ENCODE assay signal across 9 cellular contexts in genomic region chr10:3119796-3120459, GRCh38. TPM values are rescaled to one million over a fixed set of nuclear protein-coding genes. Genes with fewer than 3 reads are reported as not detected.
A peak's percentile ranks its signal among the peaks of the same experiment; 100 is the strongest.
DNase-seq lines count a peak whose midpoint lies in the region; ATAC-seq, FAIRE-seq and TF ChIP-seq lines count a peak whose summit lies in the region.
"Had no signal": no experiment of that assay in that cellular context is flagged by ENCODE, and none has a peak within 500 bp of the region (broad histone marks: within the 10 kb centered on the region; RNA-seq: fewer than 3 reads in every experiment).

No MANE protein-coding gene starts in this region.

- POLR2A ChIA-PET in HEK293T (lab: Yijun Ruan, JAX) = no interaction called here
- POLR2A ChIA-PET in naive thymus-derived CD4-positive, alpha-beta T cell (lab: Charles Lee) = no interaction called here

- in situ Hi-C loops in astrocyte of the cerebellum (cut with HindIII; ENCODE audit: low sequenced_read_pairs) (no loop called here), KBM-7 (cut with MboI; ENCODE audit: low pct_unique_long_range_greater_than_20kb, low sequenced_read_pairs) (no loop called here)

- H3K27ac Mint-ChIP-seq in naive thymus-derived CD4-positive, alpha-beta T cell = no peak overlapping the region

- H3K4me1 Mint-ChIP-seq in naive thymus-derived CD4-positive, alpha-beta T cell = peaks cover 0 to under 1% (median 0%) of the 10 kb centered on the region in 7 donors

- H3K4me1 ChIP-seq in kidney (ENCODE audit: control insufficient read depth in 1 of 2, insufficient read depth in 1 of 2, low read depth in 1 of 2, low read length in 2 of 2) = no peaks in the 10 kb centered on the region
- H3K4me1 ChIP-seq in naive thymus-derived CD4-positive, alpha-beta T cell (ENCODE audit: control insufficient read depth in 2 of 2, insufficient read depth in 2 of 2, low read length in 2 of 2) = no peaks in the 10 kb centered on the region

- intact Hi-C loops in kidney (cut with DNase I) = no loop called here
- intact Hi-C loops in naive thymus-derived CD4-positive, alpha-beta T cell (cut with micrococcal nuclease) = no loop called here

- H3K4me3 Mint-ChIP-seq in naive thymus-derived CD4-positive, alpha-beta T cell = no peak overlapping the region

- H3K27me3 Mint-ChIP-seq in naive thymus-derived CD4-positive, alpha-beta T cell = no peaks in the 10 kb centered on the region

- peak; percentile 50 for TF ChIP-seq CTCF in AG10803 (conservative IDR thresholded peaks at IDR 0.05; ENCODE audit: low read length)
- TF ChIP-seq CTCF in astrocyte of the cerebellum (IDR thresholded peaks at IDR 0.05; ENCODE audit: low read depth, low read length, missing control alignments) = peak; percentile 67
- no peak for TF ChIP-seq CTCF in kidney (IDR thresholded peaks at IDR 0.05; ENCODE audit: borderline replicate concordance, extremely low read depth, insufficient read depth)

- no peaks in the 10 kb centered on the region for H3K27me3 ChIP-seq in naive thymus-derived CD4-positive, alpha-beta T cell (ENCODE audit: control insufficient read depth in 2 of 2, insufficient read depth in 2 of 2, low read length in 2 of 2)

- no peak for FAIRE-seq in kidney (lab: Jason Lieb, UNC)
- FAIRE-seq: GM18507 had no signal

- CTCF ChIA-PET in HEK293T (lab: Yijun Ruan, JAX) = interaction anchor here (0.6 to 1.6 kb wide), 3 partner anchors 25 to 661 kb away, joined by 3 to 4 read pairs (median 3); no protein-coding TSS in a partner anchor
- CTCF ChIA-PET in naive thymus-derived CD4-positive, alpha-beta T cell (lab: Charles Lee) = no interaction called here

- ATAC-seq in GM21737 (IDR thresholded peaks at IDR 0.05; ENCODE audit: unreplicated experiment) = no peak
- ATAC-seq in naive thymus-derived CD4-positive, alpha-beta T cell = no peak
- ATAC-seq in HG03159 (IDR thresholded peaks at IDR 0.05; ENCODE audit: unreplicated experiment) = no peak

- H3K36me3 Mint-ChIP-seq in naive thymus-derived CD4-positive, alpha-beta T cell = peaks cover 14 to 59% (median 32%) of the 10 kb centered on the region in 5 donors

- DNase-seq in AG10803 (ENCODE audit: low read depth) (peak; percentile 40), HEK293T (ENCODE audit: extremely low spot score) (peak; percentile 66), astrocyte of the cerebellum (ENCODE audit: low read depth) (no peak), kidney (peak; percentile 59), KBM-7 (no peak)
- no peak for DNase-seq in naive thymus-derived CD4-positive, alpha-beta T cell

- H3K9ac ChIP-seq in kidney (ENCODE audit: low read length in 2 of 2) = no peak overlapping the region

- no peak overlapping the region for H3K27ac ChIP-seq in kidney (ENCODE audit: low read depth in 2 of 2, low read length in 2 of 2)
- H3K27ac ChIP-seq in naive thymus-derived CD4-positive, alpha-beta T cell (ENCODE audit: low read depth, low read length) = no peak overlapping the region

- no peaks in the 10 kb centered on the region for H3K9me3 ChIP-seq in kidney (ENCODE audit: control insufficient read depth in 1 of 2, low read length in 2 of 2)
- no peaks in the 10 kb centered on the region for H3K9me3 ChIP-seq in naive thymus-derived CD4-positive, alpha-beta T cell (ENCODE audit: control insufficient read depth in 2 of 3, low read length in 3 of 3)

- H3K4me3 ChIP-seq in AG10803 (ENCODE audit: low read length) (no peak overlapping the region), astrocyte of the cerebellum (ENCODE audit: low read depth, low read length) (no peak overlapping the region), kidney (ENCODE audit: low read length in 2 of 2) (no peak overlapping the region)
- no peak overlapping the region for H3K4me3 ChIP-seq in naive thymus-derived CD4-positive, alpha-beta T cell (ENCODE audit: low read length)

- H3K9me3 Mint-ChIP-seq in naive thymus-derived CD4-positive, alpha-beta T cell = peaks cover 0 to 2% (median 0%) of the 10 kb centered on the region in 11 donors

- H3K36me3 ChIP-seq in kidney (ENCODE audit: control insufficient read depth in 1 of 2, insufficient read depth in 2 of 2, low read length in 2 of 2) = peaks cover 3 to 23% of the 10 kb centered on the region in 2 donors
- H3K36me3 ChIP-seq in naive thymus-derived CD4-positive, alpha-beta T cell (ENCODE audit: control insufficient read depth in 2 of 3, insufficient read depth in 3 of 3, low read length in 3 of 3) = peaks cover 0 to 69% (median 0%) of the 10 kb centered on the region in 3 experiments

TF ChIP-seq in HEK293T, 16 proteins besides CTCF, POLR2A, EP300 and RAD21:
- TF ChIP-seq CTBP1 (IDR thresholded peaks at IDR 0.05; ENCODE audit: borderline replicate concordance) (no peak), ELF4 (IDR thresholded peaks at IDR 0.05) (no peak), BHLHE40 (IDR thresholded peaks at IDR 0.05; ENCODE audit: borderline replicate concordance) (no peak), PKNOX1 (IDR thresholded peaks at IDR 0.05) (no peak), LEF1 (IDR thresholded peaks at IDR 0.05; ENCODE audit: borderline replicate concordance) (no peak), SUZ12 (IDR thresholded peaks at IDR 0.05) (no peak), HDGF (IDR thresholded peaks at IDR 0.05; ENCODE audit: borderline replicate concordance) (no peak), FOXK2 (IDR thresholded peaks at IDR 0.05) (no peak), ARNT (IDR thresholded peaks at IDR 0.05) (no peak), ZNF384 (IDR thresholded peaks at IDR 0.05) (no peak), FOXM1 (IDR thresholded peaks at IDR 0.05; ENCODE audit: borderline replicate concordance) (no peak), SP1 (IDR thresholded peaks at IDR 0.05) (no peak), L3MBTL2 (conservative IDR thresholded peaks at IDR 0.05) (no peak)
TF ChIP-seq in HEK293T: peak in this region for 0.

RNA-seq across cellular contexts. Expression of gene PFKP, which starts 52.6 kb away (rescaled TPM):
- total RNA-seq in kidney = 139 TPM
- 51.2 TPM for polyA plus RNA-seq in kidney (ENCODE audit: insufficient read depth, low read depth, low replicate concordance)
- 100 to 1,000 TPM in 1 of 5 experiments, 10 to 100 TPM in 4; 43.8 to 219 (median 50.0) TPM for total RNA-seq in naive thymus-derived CD4-positive, alpha-beta T cell
- 10 to 100 TPM; 23.8 to 33.5 TPM for polyA plus RNA-seq in naive thymus-derived CD4-positive, alpha-beta T cell

RNA-seq across cellular contexts. Expression of gene PITRM1, which starts 52.7 kb away (rescaled TPM):
- 60.7 TPM for total RNA-seq in kidney
- 28.8 TPM for polyA plus RNA-seq in kidney (ENCODE audit: insufficient read depth, low read depth, low replicate concordance)
- total RNA-seq in naive thymus-derived CD4-positive, alpha-beta T cell = 10 to 100 TPM; 56.5 to 90.8 (median 85.4) TPM
- polyA plus RNA-seq in naive thymus-derived CD4-positive, alpha-beta T cell = 10 to 100 TPM; 35.1 to 56.0 TPM

Comparison
In these comparisons a context has a peak if more than half of its experiments do, and no peak if none do; other contexts are left out.
1. DNase-seq: peak in AG10803 (single experiment), HEK293T (single experiment) and kidney (single experiment); none in astrocyte of the cerebellum (single experiment), KBM-7 (single experiment) and naive thymus-derived CD4-positive, alpha-beta T cell (0 of 9).